In the genomic region with DNA sequence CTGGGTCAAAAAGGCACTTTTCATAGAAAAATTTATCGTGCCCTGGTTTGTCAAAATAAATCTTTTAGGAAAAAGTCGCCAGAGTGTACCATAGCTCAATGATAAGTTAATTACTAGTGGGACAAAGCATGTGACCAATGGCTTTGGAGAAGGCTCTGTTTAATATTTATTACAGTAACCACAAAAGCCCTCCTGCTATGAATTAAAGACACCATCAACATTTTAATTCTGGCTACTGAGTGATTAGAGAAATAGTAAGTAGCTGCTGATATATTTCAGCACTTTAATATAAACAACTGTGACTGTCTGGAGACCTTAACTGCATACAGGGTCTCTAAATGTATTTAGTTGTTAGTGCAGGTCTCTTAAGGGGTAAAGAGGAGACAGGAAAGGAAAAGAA, we compare ENCODE assay signal across 19 cellular contexts. TPM values are rescaled to one million over a fixed set of nuclear protein-coding genes. Genes with fewer than 3 reads are reported as not detected.
DNase-seq lines count a peak whose midpoint lies in the region; ATAC-seq and TF ChIP-seq lines count a peak whose summit lies in the region.
"Had no signal": no experiment of that assay in that cellular context is flagged by ENCODE, and none has a peak within 500 bp of the region (broad histone marks: within the 10 kb centered on the region; RNA-seq: fewer than 3 reads in every experiment).

No MANE protein-coding gene starts in this region.

- peaks cover 72% of the 10 kb centered on the region for H3K79me2 ChIP-seq in osteoblast (ENCODE audit: insufficient read depth, low read length)

- H3K4me3 Mint-ChIP-seq in mesothelial cell of epicardium (no peak overlapping the region), osteocyte (ENCODE audit: unreplicated experiment) (no peak overlapping the region)
- no peak overlapping the region for H3K4me3 Mint-ChIP-seq in activated CD8-positive, alpha-beta T cell treated with anti-CD3 and anti-CD28 coated beads, Interleukin-2, amount 10 ng/mL, durations not matched to agents 7 days and 5 days
- H3K4me3 Mint-ChIP-seq: B cell; CD4-positive, alpha-beta T cell; CD8-positive, alpha-beta T cell had no signal

- peaks cover 5% of the 10 kb centered on the region for H3K36me3 Mint-ChIP-seq in mesothelial cell of epicardium
- H3K36me3 Mint-ChIP-seq in osteocyte (ENCODE audit: unreplicated experiment) = peaks cover 11% of the 10 kb centered on the region
- no peaks in the 10 kb centered on the region for H3K36me3 Mint-ChIP-seq in activated CD8-positive, alpha-beta T cell treated with anti-CD3 and anti-CD28 coated beads, Interleukin-2, amount 10 ng/mL, durations not matched to agents 7 days and 5 days (ENCODE audit: low read depth)
- H3K36me3 Mint-ChIP-seq: CD8-positive, alpha-beta T cell had no signal

- POLR2A ChIA-PET in HEK293 (lab: Yijun Ruan, JAX) = interaction anchor here (1.2 kb wide), 1 partner anchor 11 kb away, joined by 3 read pairs; no protein-coding TSS in a partner anchor
- POLR2A ChIA-PET in activated CD8-positive, alpha-beta T cell treated with anti-CD3 and anti-CD28 coated beads, Interleukin-2, amount 10 ng/mL, durations not matched to agents 7 days and 5 days (lab: Charles Lee) = no interaction called here

- no peaks in the 10 kb centered on the region for H4K20me1 ChIP-seq in osteoblast (ENCODE audit: insufficient read depth, low read length)

- DNase-seq in mesothelial cell of epicardium (ENCODE audit: low spot score in 2 of 2, unreplicated experiment in 2 of 2) = no peak
- peak; percentile 9 for DNase-seq in osteoblast (ENCODE audit: insufficient read length, low spot score, missing footprints)
- peak; percentile 22 for DNase-seq in superior temporal gyrus (ENCODE audit: extremely low spot score)
- DNase-seq in osteocyte (ENCODE audit: extremely low spot score, unreplicated experiment) = no peak
- no peak for DNase-seq in activated CD8-positive, alpha-beta T cell treated with anti-CD3 and anti-CD28 coated beads, Interleukin-2, amount 10 ng/mL, durations not matched to agents 7 days and 5 days
- DNase-seq: AML-193; Caco-2; Calu3; CD4-positive, alpha-beta T cell; CD8-positive, alpha-beta T cell; DMS79 treated with DMSO at 0.1 percent for 48 hours; GF-D8 had no signal

- no peaks in the 10 kb centered on the region for H3K27me3 ChIP-seq in osteoblast (ENCODE audit: insufficient read depth, low read length)
- H3K27me3 ChIP-seq: BLaER1 treated with 17β-estradiol and CSF1 and Interleukin-3, amounts not matched to agents 10 nM and 100 nM had no signal

- H3K9me3 Mint-ChIP-seq in mesothelial cell of epicardium = peaks cover 4% of the 10 kb centered on the region
- peaks cover 3% of the 10 kb centered on the region for H3K9me3 Mint-ChIP-seq in osteocyte (ENCODE audit: unreplicated experiment)
- H3K9me3 Mint-ChIP-seq in activated CD8-positive, alpha-beta T cell treated with anti-CD3 and anti-CD28 coated beads, Interleukin-2, amount 10 ng/mL, durations not matched to agents 7 days and 5 days (ENCODE audit: insufficient read depth) = no peaks in the 10 kb centered on the region

- H3K4me3 ChIP-seq in HEK293 (ENCODE audit: low read depth, low read length) (no peak overlapping the region), osteoblast (ENCODE audit: insufficient read depth, low read length) (no peak overlapping the region)
- H3K4me3 ChIP-seq: A549; BLaER1 treated with 17β-estradiol and CSF1 and Interleukin-3, amounts not matched to agents 10 nM and 100 nM had no signal

- no peaks in the 10 kb centered on the region for H3K27me3 Mint-ChIP-seq in mesothelial cell of epicardium (ENCODE audit: low read depth)
- no peaks in the 10 kb centered on the region for H3K27me3 Mint-ChIP-seq in osteocyte (ENCODE audit: unreplicated experiment)
- H3K27me3 Mint-ChIP-seq in activated CD8-positive, alpha-beta T cell treated with anti-CD3 and anti-CD28 coated beads, Interleukin-2, amount 10 ng/mL, durations not matched to agents 7 days and 5 days (ENCODE audit: low read depth) = peaks cover 7% of the 10 kb centered on the region

- H3K36me3 ChIP-seq in HEK293 (ENCODE audit: control insufficient read depth in 2 of 2, insufficient read depth in 1 of 2, low read length in 2 of 2) (no peaks in the 10 kb centered on the region), osteoblast (ENCODE audit: insufficient read depth, low read length) (no peaks in the 10 kb centered on the region)

- no peak for TF ChIP-seq CTCF in HEK293 (tag by site-specific recombination; IDR thresholded peaks at IDR 0.05)
- no peak for TF ChIP-seq CTCF in mesothelial cell of epicardium (IDR thresholded peaks at IDR 0.05; ENCODE audit: unreplicated experiment)
- TF ChIP-seq CTCF in osteoblast (IDR thresholded peaks at IDR 0.05; ENCODE audit: extremely low read depth, low read depth, low read length) = no peak
- no peak for TF ChIP-seq CTCF in osteocyte (IDR thresholded peaks at IDR 0.05)

- H3K27ac Mint-ChIP-seq in mesothelial cell of epicardium (peak overlapping the region; percentile 47), osteocyte (ENCODE audit: unreplicated experiment) (no peak overlapping the region)
- no peak overlapping the region for H3K27ac Mint-ChIP-seq in activated CD8-positive, alpha-beta T cell treated with anti-CD3 and anti-CD28 coated beads, Interleukin-2, amount 10 ng/mL, durations not matched to agents 7 days and 5 days
- H3K27ac Mint-ChIP-seq: B cell; CD4-positive, alpha-beta T cell; CD8-positive, alpha-beta T cell had no signal

- H3K4me1 ChIP-seq in HEK293 (ENCODE audit: control insufficient read depth, insufficient read depth, low read length) (peaks cover 9% of the 10 kb centered on the region; the same call in 1 of the 2 replicates), osteoblast (ENCODE audit: insufficient read depth, low read length) (peaks cover 18% of the 10 kb centered on the region)
- H3K4me1 ChIP-seq: BLaER1 treated with 17β-estradiol and CSF1 and Interleukin-3, amounts not matched to agents 10 nM and 100 nM; Caco-2 had no signal

- ATAC-seq in HG02870 (IDR thresholded peaks at IDR 0.05; ENCODE audit: unreplicated experiment) = no peak
- ATAC-seq in activated CD8-positive, alpha-beta T cell treated with anti-CD3 and anti-CD28 coated beads, Interleukin-2, amount 10 ng/mL, durations not matched to agents 7 days and 5 days = no peak
- ATAC-seq: A549; CD8-positive, alpha-beta T cell had no signal

- no peak overlapping the region for H2AFZ ChIP-seq in osteoblast (ENCODE audit: low read length)

- H3K27ac ChIP-seq in HEK293 (ENCODE audit: extremely low read depth, low read depth, low read length) (no peak overlapping the region), osteoblast (ENCODE audit: low read depth, low read length) (no peak overlapping the region)
- H3K27ac ChIP-seq: 22Rv1; A549; BLaER1 treated with 17β-estradiol and CSF1 and Interleukin-3, amounts not matched to agents 10 nM and 100 nM; C4-2B had no signal

- H3K4me1 Mint-ChIP-seq in mesothelial cell of epicardium (peaks cover 21% of the 10 kb centered on the region), osteocyte (ENCODE audit: unreplicated experiment) (peaks cover 23% of the 10 kb centered on the region)
- H3K4me1 Mint-ChIP-seq in activated CD8-positive, alpha-beta T cell treated with anti-CD3 and anti-CD28 coated beads, Interleukin-2, amount 10 ng/mL, durations not matched to agents 7 days and 5 days (ENCODE audit: low read depth) = no peaks in the 10 kb centered on the region
- H3K4me1 Mint-ChIP-seq: B cell had no signal

- CTCF ChIA-PET in HEK293 (lab: Yijun Ruan, JAX) = interaction anchor here (0.7 to 1.9 kb wide), 3 partner anchors 8 to 19 kb away, joined by 3 to 6 read pairs (median 4); no protein-coding TSS in a partner anchor
- CTCF ChIA-PET in activated CD8-positive, alpha-beta T cell treated with anti-CD3 and anti-CD28 coated beads, Interleukin-2, amount 10 ng/mL, durations not matched to agents 7 days and 5 days (lab: Charles Lee) = no interaction called here

- H3K9me3 ChIP-seq in HEK293 (ENCODE audit: control insufficient read depth, insufficient read depth, low read depth, low read length) = no peaks in the 10 kb centered on the region
- no peaks in the 10 kb centered on the region for H3K9me3 ChIP-seq in osteoblast (ENCODE audit: low read depth, low read length)
- H3K9me3 ChIP-seq: A549, Caco-2 had no signal

- no peak overlapping the region for H3K4me2 ChIP-seq in osteoblast (ENCODE audit: insufficient read depth, low read length)
- H3K4me2 ChIP-seq: BLaER1 treated with 17β-estradiol and CSF1 and Interleukin-3, amounts not matched to agents 10 nM and 100 nM had no signal

TF ChIP-seq in HEK293, 187 proteins besides CTCF, POLR2A, EP300 and RAD21 (continues in another document):
- TF ChIP-seq RBAK (tag by site-specific recombination; IDR thresholded peaks at IDR 0.05) (no peak), GLIS1 (tag by site-specific recombination; IDR thresholded peaks at IDR 0.05) (peak; percentile 49), OSR2 (tag by site-specific recombination; IDR thresholded peaks at IDR 0.05) (peak; percentile 58; the same call in 1 of the 2 replicates), ZBTB20 (tag by site-specific recombination; IDR thresholded peaks at IDR 0.05) (no peak), SP7 (tag by site-specific recombination; IDR thresholded peaks at IDR 0.05) (peak; percentile 64), ZBTB17 (tag by site-specific recombination; IDR thresholded peaks at IDR 0.05) (no peak), KLF8 (tag by site-specific recombination; IDR thresholded peaks at IDR 0.05) (no peak), ZNF394 (tag by site-specific recombination; IDR thresholded peaks at IDR 0.05; ENCODE audit: borderline replicate concordance) (no peak)
- TF ChIP-seq, protein P1, sequence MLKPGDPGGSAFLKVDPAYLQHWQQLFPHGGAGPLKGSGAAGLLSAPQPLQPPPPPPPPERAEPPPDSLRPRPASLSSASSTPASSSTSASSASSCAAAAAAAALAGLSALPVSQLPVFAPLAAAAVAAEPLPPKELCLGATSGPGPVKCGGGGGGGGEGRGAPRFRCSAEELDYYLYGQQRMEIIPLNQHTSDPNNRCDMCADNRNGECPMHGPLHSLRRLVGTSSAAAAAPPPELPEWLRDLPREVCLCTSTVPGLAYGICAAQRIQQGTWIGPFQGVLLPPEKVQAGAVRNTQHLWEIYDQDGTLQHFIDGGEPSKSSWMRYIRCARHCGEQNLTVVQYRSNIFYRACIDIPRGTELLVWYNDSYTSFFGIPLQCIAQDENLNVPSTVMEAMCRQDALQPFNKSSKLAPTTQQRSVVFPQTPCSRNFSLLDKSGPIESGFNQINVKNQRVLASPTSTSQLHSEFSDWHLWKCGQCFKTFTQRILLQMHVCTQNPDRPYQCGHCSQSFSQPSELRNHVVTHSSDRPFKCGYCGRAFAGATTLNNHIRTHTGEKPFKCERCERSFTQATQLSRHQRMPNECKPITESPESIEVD (tag by site-specific recombination; IDR thresholded peaks at IDR 0.05) = peak; percentile 85

RNA-seq across cellular contexts. Expression of a gene that starts 38.3 kb away (rescaled TPM):
- total RNA-seq in mesothelial cell of epicardium = 52.2 to 57.0 TPM (median 54.4 TPM) in 3 replicates
- 61.5 and 90.5 TPM in 2 replicates for total RNA-seq in osteoblast
- total RNA-seq in osteocyte = 47.5 and 51.0 TPM in 2 replicates
- total RNA-seq in activated CD8-positive, alpha-beta T cell treated with anti-CD3 and anti-CD28 coated beads, Interleukin-2, amount 10 ng/mL, durations not matched to agents 7 days and 5 days = not detected

Comparison
In these comparisons a context has a peak if more than half of its experiments do, and no peak if none do; other contexts are left out.
1. DNase-seq: peak in osteoblast (single experiment) and superior temporal gyrus (single experiment); none in mesothelial cell of epicardium (0 of 2), osteocyte (single experiment) and activated CD8-positive, alpha-beta T cell treated with anti-CD3 and anti-CD28 coated beads, Interleukin-2, amount 10 ng/mL, durations not matched to agents 7 days and 5 days (single experiment).
2. RNA of a gene that starts 38.3 kb away (total RNA-seq): 61.5 to 90.5 TPM in osteoblast, 52.2 to 57.0 TPM in mesothelial cell of epicardium and 47.5 to 51.0 TPM in osteocyte; not detected in activated CD8-positive, alpha-beta T cell treated with anti-CD3 and anti-CD28 coated beads, Interleukin-2, amount 10 ng/mL, durations not matched to agents 7 days and 5 days; every median in the first group is over 10 times any median in the second.